29 cellular contexts compared by ENCODE assay signal in genomic region chr15:45114751-45115085, GRCh38. TPM values are rescaled to one million over a fixed set of nuclear protein-coding genes. Genes with fewer than 3 reads are reported as not detected.
DNase-seq lines count a peak whose midpoint lies in the region; TF ChIP-seq lines count a peak whose summit lies in the region.
"Had no signal": no experiment of that assay in that cellular context is flagged by ENCODE, and none has a peak within 500 bp of the region (broad histone marks: within the 10 kb centered on the region; RNA-seq: fewer than 3 reads in every experiment).

No MANE protein-coding gene starts in this region.

- H3K9ac ChIP-seq in Karpas-422 (ENCODE audit: low read length) = no peak overlapping the region

- H3K4me3 Mint-ChIP-seq in Calu3 (ENCODE audit: low read depth, unreplicated experiment) = peak overlapping the region; percentile 15
- H3K4me3 Mint-ChIP-seq: HFFc6 had no signal

- no peak for DNase-seq in Calu3
- DNase-seq in Karpas-422 = no peak
- DNase-seq in hepatocyte (ENCODE audit: low spot score) = no peak
- DNase-seq in retina = peak; percentile 40
- DNase-seq in epidermal melanocyte (ENCODE audit: insufficient read length, low spot score) = no peak
- DNase-seq in stimulated activated CD4-positive, alpha-beta T cell treated with anti-CD3 and anti-CD28 coated beads, Interleukin-12 subunit alpha, Interleukin-12 subunit beta, amount 100 ng/mL, for 4 hours = no peak
- no peak for DNase-seq in Peyer's patch
- no peak for DNase-seq in activated T-cell treated with anti-CD3 and anti-CD28 coated beads, Interleukin-2, amount 50 U/mL, for 48 hours
- DNase-seq: activated naive CD4-positive, alpha-beta T cell treated with anti-CD3 and anti-CD28 coated beads, Interleukin-2, amount 50 U/mL, for 16 hours; AML-193; COR-L47; DND-41; erythroblast; foreskin melanocyte; HFFc6; hippocampal formation; NCI-H1417 treated with DMSO at 0.1 percent for 48 hours; NCI-H2107; NCI-H510A; NK-92 treated with Interleukin-12 subunit alpha and Interleukin-12 subunit beta, amount 100 ng/mL, for 24 hours; nucleus accumbens; stimulated activated CD4-positive, alpha-beta T cell treated with anti-CD3 and anti-CD28 coated beads, Interleukin-4, amount 100 ng/mL, for 4 hours; trophoblast cell had no signal

- intact Hi-C loops in Calu3 (cut with micrococcal nuclease; ENCODE audit: unreplicated experiment) = no loop called here

- no peaks in the 10 kb centered on the region for H3K9me3 Mint-ChIP-seq in Calu3 (ENCODE audit: low read depth, unreplicated experiment)
- H3K9me3 Mint-ChIP-seq: central memory CD8-positive, alpha-beta T cell; HFFc6 had no signal

- H3K4me2 ChIP-seq in Karpas-422 (ENCODE audit: low read depth, low read length, poor library complexity, severe bottlenecking) (peak overlapping the region; percentile 36), hepatocyte (peak overlapping the region; percentile 84)

- H2AFZ ChIP-seq in Karpas-422 (ENCODE audit: low read length) (no peak overlapping the region), hepatocyte (no peak overlapping the region)

- H3K4me1 ChIP-seq in Karpas-422 (ENCODE audit: low read length) (peaks cover 9% of the 10 kb centered on the region), hepatocyte (ENCODE audit: insufficient read depth) (peaks cover 20% of the 10 kb centered on the region), Peyer's patch (peaks cover 0 to 42% (median 24%) of the 10 kb centered on the region in 4 donors)

- H3K27ac ChIP-seq in Karpas-422 (ENCODE audit: low read length) = no peak overlapping the region
- no peak overlapping the region for H3K27ac ChIP-seq in hepatocyte
- no peak overlapping the region for H3K27ac ChIP-seq in Peyer's patch
- H3K27ac ChIP-seq: ascending aorta had no signal

- peaks cover 23% of the 10 kb centered on the region for H3K4me1 Mint-ChIP-seq in Calu3 (ENCODE audit: low read depth, unreplicated experiment)

- H3K9me2 ChIP-seq in Karpas-422 (replicated peaks; ENCODE audit: insufficient read depth, low read length) = no peaks in the 10 kb centered on the region
- no peaks in the 10 kb centered on the region for H3K9me2 ChIP-seq in hepatocyte (replicated peaks; ENCODE audit: insufficient read depth)

- H3K27ac Mint-ChIP-seq in Calu3 (ENCODE audit: unreplicated experiment) = no peak overlapping the region
- H3K27ac Mint-ChIP-seq: HFFc6 had no signal

- peaks cover 81% of the 10 kb centered on the region for H3K27me3 Mint-ChIP-seq in Calu3 (ENCODE audit: unreplicated experiment)

- WGBS in hepatocyte (ENCODE audit: low lambda C conversion rate, missing lambda C conversion rate) = 36% methylated on average over 2 of the region's 2 CpGs

- TF ChIP-seq CTCF in Calu3 (IDR thresholded peaks at IDR 0.05; ENCODE audit: unreplicated experiment) = no peak
- no peak for TF ChIP-seq CTCF in hepatocyte (IDR thresholded peaks at IDR 0.05; ENCODE audit: poor library complexity)
- no peak for TF ChIP-seq CTCF in Peyer's patch (IDR thresholded peaks at IDR 0.05)

- CTCF ChIA-PET in Calu3 (lab: Charles Lee) = interaction anchor here (1.0 kb wide), 1 partner anchor 15 kb away, joined by 3 read pairs; the partner anchor contains the start of genes DUOX1 and DUOXA1

- H3K4me3 ChIP-seq in Karpas-422 (ENCODE audit: low read length) = peak overlapping the region; percentile 37; the same call in 1 of the 2 replicates
- H3K4me3 ChIP-seq in hepatocyte = no peak overlapping the region
- H3K4me3 ChIP-seq in Peyer's patch = no peak overlapping the region

- no peaks in the 10 kb centered on the region for H3K9me3 ChIP-seq in Karpas-422 (ENCODE audit: low read length)
- no peaks in the 10 kb centered on the region for H3K9me3 ChIP-seq in hepatocyte (ENCODE audit: low read depth)
- no peaks in the 10 kb centered on the region for H3K9me3 ChIP-seq in Peyer's patch
- H3K9me3 ChIP-seq: ascending aorta, stomach had no signal

- BruUV-seq in Calu3 (replicated peaks; lab: Mats Ljungman, UMichigan) = no TSS peak

- H3K79me2 ChIP-seq in Karpas-422 (ENCODE audit: low read length) (no peaks in the 10 kb centered on the region), hepatocyte (no peaks in the 10 kb centered on the region)

- H4K20me1 ChIP-seq in Karpas-422 (ENCODE audit: insufficient read depth, low read depth, low read length) (no peaks in the 10 kb centered on the region), hepatocyte (ENCODE audit: insufficient read depth, poor library complexity, severe bottlenecking) (no peaks in the 10 kb centered on the region)

- no peak for TF ChIP-seq POLR2A in Peyer's patch (IDR thresholded peaks at IDR 0.05)

- H3K27me3 ChIP-seq in Karpas-422 (ENCODE audit: low read length) (no peaks in the 10 kb centered on the region), hepatocyte (peaks cover 71% of the 10 kb centered on the region), Peyer's patch (peaks cover 0 to 49% of the 10 kb centered on the region in 2 donors)

- no peaks in the 10 kb centered on the region for H3K36me3 ChIP-seq in Karpas-422 (ENCODE audit: insufficient read depth, low read length)
- H3K36me3 ChIP-seq in hepatocyte (replicated peaks; ENCODE audit: insufficient read depth, low read depth) = no peaks in the 10 kb centered on the region
- H3K36me3 ChIP-seq in Peyer's patch = no peaks in the 10 kb centered on the region
- H3K36me3 ChIP-seq: ascending aorta, stomach had no signal

- H3K36me3 Mint-ChIP-seq in Calu3 (ENCODE audit: insufficient read depth, unreplicated experiment) = no peaks in the 10 kb centered on the region

RNA-seq across cellular contexts. Expression of gene DUOXA2, which starts 0.6 kb away (rescaled TPM):
- 0.34 TPM in 1 of 2 replicates, not detected in the other for total RNA-seq in Calu3 (2022)
- not detected in 2 replicates for total RNA-seq in Karpas-422 (2014; rRNA removed; shearing (Covaris generic); ENCODE audit: low replicate concordance)
- total RNA-seq in hepatocyte = 13.8 and 24.6 TPM in 2 replicates
- 35.8 and 40.1 TPM in 2 replicates for polyA plus RNA-seq in hepatocyte
- under 1 TPM in 1 of 4 donors, not detected in 3; 0.67 TPM for total RNA-seq in Peyer's patch
- total RNA-seq: HFFc6, liver, mononuclear cell, renal cortical epithelial cell had no signal

RNA-seq across cellular contexts. Expression of gene DUOX2, which starts 0.7 kb away (rescaled TPM):
- total RNA-seq in Calu3 (2022) (0.21 and 1.2 TPM in 2 replicates), hepatocyte (34.2 and 37.4 TPM in 2 replicates), Peyer's patch (1 to 10 TPM in 2 of 4 donors, under 1 TPM in 2; 0.19 to 3.3 (median 1.6) TPM)
- 0.07 and 0.45 TPM in 2 replicates for total RNA-seq in Karpas-422 (2014; rRNA removed; shearing (Covaris generic); ENCODE audit: low replicate concordance)
- 21.4 and 25.8 TPM in 2 replicates for polyA plus RNA-seq in hepatocyte
- total RNA-seq: HFFc6 had no signal

RNA-seq across cellular contexts. Expression of gene DUOXA1, which starts 15.0 kb away (rescaled TPM):
- not detected in 2 replicates for total RNA-seq in Calu3 (2022)
- not detected in 2 replicates for total RNA-seq in Karpas-422 (2014; rRNA removed; shearing (Covaris generic); ENCODE audit: low replicate concordance)
- 7.5 and 10.9 TPM in 2 replicates for total RNA-seq in hepatocyte
- 6.3 and 15.2 TPM in 2 replicates for polyA plus RNA-seq in hepatocyte
- 1 to 10 TPM in 1 of 4 donors, not detected in 3; 1.2 TPM for total RNA-seq in Peyer's patch
- total RNA-seq: liver, renal cortical epithelial cell had no signal

RNA-seq across cellular contexts. Expression of gene DUOX1, which starts 15.1 kb away (rescaled TPM):
- total RNA-seq in Calu3 (2022) (1.2 and 1.4 TPM in 2 replicates), hepatocyte (3.3 and 3.8 TPM in 2 replicates), Peyer's patch (under 1 TPM in 2 of 4 donors, not detected in 2; 0.35 to 0.54 TPM)
- total RNA-seq in Karpas-422 (2014; rRNA removed; shearing (Covaris generic); ENCODE audit: low replicate concordance) = not detected in 2 replicates
- polyA plus RNA-seq in hepatocyte = 4.3 and 7.7 TPM in 2 replicates
